1 cellular context compared by ENCODE assay signal in the genomic region with DNA sequence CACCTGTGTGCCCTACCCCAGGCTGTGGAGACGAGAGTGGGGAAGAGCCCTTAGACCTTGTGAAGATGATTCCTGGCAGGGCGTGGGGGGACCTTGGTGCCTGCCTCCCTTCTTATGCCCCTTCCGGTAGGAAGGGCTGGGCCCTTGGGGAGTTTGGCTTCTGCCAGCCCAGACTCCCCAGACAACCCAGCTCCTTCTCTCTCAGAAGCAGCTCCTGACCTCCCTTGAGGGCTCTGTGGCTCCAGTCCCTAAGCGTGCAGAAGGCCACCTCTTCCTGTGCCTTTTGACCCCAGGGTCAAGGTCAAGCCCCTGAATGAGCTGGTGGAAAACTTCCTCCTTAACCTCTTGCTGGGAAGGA.
TF ChIP-seq lines count a peak whose summit lies in the region.

No MANE protein-coding gene starts in this region.

TF ChIP-seq in HepG2, 621 proteins besides CTCF, POLR2A, EP300 and RAD21 (continued from another document and continues in another):
- TF ChIP-seq, protein P1, sequence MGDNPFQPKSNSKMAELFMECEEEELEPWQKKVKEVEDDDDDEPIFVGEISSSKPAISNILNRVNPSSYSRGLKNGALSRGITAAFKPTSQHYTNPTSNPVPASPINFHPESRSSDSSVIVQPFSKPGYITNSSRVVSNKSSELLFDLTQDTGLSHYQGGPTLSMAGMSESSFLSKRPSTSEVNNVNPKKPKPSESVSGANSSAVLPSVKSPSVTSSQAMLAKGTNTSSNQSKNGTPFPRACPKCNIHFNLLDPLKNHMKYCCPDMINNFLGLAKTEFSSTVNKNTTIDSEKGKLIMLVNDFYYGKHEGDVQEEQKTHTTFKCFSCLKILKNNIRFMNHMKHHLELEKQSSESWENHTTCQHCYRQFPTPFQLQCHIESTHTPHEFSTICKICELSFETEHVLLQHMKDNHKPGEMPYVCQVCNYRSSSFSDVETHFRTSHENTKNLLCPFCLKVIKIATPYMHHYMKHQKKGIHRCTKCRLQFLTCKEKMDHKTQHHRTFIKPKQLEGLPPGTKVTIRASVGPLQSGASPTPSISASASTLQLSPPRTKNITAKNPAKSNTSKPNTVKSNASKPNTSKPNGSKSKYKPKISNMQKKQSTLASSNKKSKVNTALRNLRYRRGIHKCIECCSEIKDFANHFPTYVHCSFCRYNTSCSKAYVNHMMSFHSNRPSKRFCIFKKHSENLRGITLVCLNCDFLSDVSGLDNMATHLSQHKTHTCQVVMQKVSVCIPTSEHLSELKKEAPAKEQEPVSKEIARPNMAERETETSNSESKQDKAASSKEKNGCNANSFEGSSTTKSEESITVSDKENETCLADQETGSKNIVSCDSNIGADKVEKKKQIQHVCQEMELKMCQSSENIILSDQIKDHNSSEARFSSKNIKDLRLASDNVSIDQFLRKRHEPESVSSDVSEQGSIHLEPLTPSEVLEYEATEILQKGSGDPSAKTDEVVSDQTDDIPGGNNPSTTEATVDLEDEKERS (CRISPR knock-in tag; IDR thresholded peaks at IDR 0.05) = 0 out of 2 replicates have a peak, but pooled peaks have one; percentile 29
- TF ChIP-seq THAP11 (CRISPR knock-in tag; IDR thresholded peaks at IDR 0.05) (no peak), HDAC1 (CRISPR knock-in tag; IDR thresholded peaks at IDR 0.05) (no peak), NR2F2 (IDR thresholded peaks at IDR 0.05; ENCODE audit: borderline replicate concordance, low read depth) (peak; percentile 57), HNF4A (CRISPR knock-in tag; IDR thresholded peaks at IDR 0.05) (peak; percentile 23), ZNF136 (CRISPR knock-in tag; IDR thresholded peaks at IDR 0.05; ENCODE audit: low read depth) (no peak), ZNF333 (CRISPR knock-in tag; IDR thresholded peaks at IDR 0.05; ENCODE audit: borderline replicate concordance) (no peak), ZFP36L1 (CRISPR knock-in tag; IDR thresholded peaks at IDR 0.05) (no peak), ZFP36 (IDR thresholded peaks at IDR 0.05; ENCODE audit: borderline replicate concordance, low read depth, low read length, partially characterized antibody) (no peak), SOX6 (IDR thresholded peaks at IDR 0.05) (no peak), SOX6 (CRISPR knock-in tag; IDR thresholded peaks at IDR 0.05) (no peak), ZNF670 (CRISPR knock-in tag; IDR thresholded peaks at IDR 0.05; ENCODE audit: borderline replicate concordance) (no peak), RBM22 (optimal IDR thresholded peaks at IDR 0.05; ENCODE audit: low read length) (no peak), SIN3A (IDR thresholded peaks at IDR 0.05; ENCODE audit: borderline replicate concordance, low read depth, low read length) (0 out of 2 replicates have a peak, but pooled peaks have one; percentile 51), IKZF4 (CRISPR knock-in tag; IDR thresholded peaks at IDR 0.05; ENCODE audit: borderline replicate concordance, low read depth, not compliant biosample characterization) (no peak), JDP2 (CRISPR knock-in tag; IDR thresholded peaks at IDR 0.05; ENCODE audit: borderline replicate concordance) (no peak), MZF1 (CRISPR knock-in tag; IDR thresholded peaks at IDR 0.05; ENCODE audit: borderline replicate concordance) (no peak), ZNF773 (CRISPR knock-in tag; IDR thresholded peaks at IDR 0.05; ENCODE audit: borderline replicate concordance) (no peak), TCF12 (IDR thresholded peaks at IDR 0.05) (no peak), TCF12 (CRISPR knock-in tag; IDR thresholded peaks at IDR 0.05) (no peak), NR1H2 (CRISPR knock-in tag; IDR thresholded peaks at IDR 0.05; ENCODE audit: borderline replicate concordance, low read depth) (no peak), NFIC (IDR thresholded peaks at IDR 0.05; ENCODE audit: low read length) (no peak), ZNF841 (CRISPR knock-in tag; IDR thresholded peaks at IDR 0.05; ENCODE audit: borderline replicate concordance) (no peak), JUNB (CRISPR knock-in tag; IDR thresholded peaks at IDR 0.05; ENCODE audit: borderline replicate concordance) (no peak), TGIF2 (CRISPR knock-in tag; IDR thresholded peaks at IDR 0.05) (no peak), GLI4 (CRISPR knock-in tag; IDR thresholded peaks at IDR 0.05; ENCODE audit: borderline replicate concordance) (no peak), KDM4B (CRISPR knock-in tag; IDR thresholded peaks at IDR 0.05) (no peak), NR2F1 (CRISPR knock-in tag; IDR thresholded peaks at IDR 0.05) (peak in 1 of 2 experiments; percentile 65; a peak in 2 of 4 replicates)
- TF ChIP-seq, protein P2, sequence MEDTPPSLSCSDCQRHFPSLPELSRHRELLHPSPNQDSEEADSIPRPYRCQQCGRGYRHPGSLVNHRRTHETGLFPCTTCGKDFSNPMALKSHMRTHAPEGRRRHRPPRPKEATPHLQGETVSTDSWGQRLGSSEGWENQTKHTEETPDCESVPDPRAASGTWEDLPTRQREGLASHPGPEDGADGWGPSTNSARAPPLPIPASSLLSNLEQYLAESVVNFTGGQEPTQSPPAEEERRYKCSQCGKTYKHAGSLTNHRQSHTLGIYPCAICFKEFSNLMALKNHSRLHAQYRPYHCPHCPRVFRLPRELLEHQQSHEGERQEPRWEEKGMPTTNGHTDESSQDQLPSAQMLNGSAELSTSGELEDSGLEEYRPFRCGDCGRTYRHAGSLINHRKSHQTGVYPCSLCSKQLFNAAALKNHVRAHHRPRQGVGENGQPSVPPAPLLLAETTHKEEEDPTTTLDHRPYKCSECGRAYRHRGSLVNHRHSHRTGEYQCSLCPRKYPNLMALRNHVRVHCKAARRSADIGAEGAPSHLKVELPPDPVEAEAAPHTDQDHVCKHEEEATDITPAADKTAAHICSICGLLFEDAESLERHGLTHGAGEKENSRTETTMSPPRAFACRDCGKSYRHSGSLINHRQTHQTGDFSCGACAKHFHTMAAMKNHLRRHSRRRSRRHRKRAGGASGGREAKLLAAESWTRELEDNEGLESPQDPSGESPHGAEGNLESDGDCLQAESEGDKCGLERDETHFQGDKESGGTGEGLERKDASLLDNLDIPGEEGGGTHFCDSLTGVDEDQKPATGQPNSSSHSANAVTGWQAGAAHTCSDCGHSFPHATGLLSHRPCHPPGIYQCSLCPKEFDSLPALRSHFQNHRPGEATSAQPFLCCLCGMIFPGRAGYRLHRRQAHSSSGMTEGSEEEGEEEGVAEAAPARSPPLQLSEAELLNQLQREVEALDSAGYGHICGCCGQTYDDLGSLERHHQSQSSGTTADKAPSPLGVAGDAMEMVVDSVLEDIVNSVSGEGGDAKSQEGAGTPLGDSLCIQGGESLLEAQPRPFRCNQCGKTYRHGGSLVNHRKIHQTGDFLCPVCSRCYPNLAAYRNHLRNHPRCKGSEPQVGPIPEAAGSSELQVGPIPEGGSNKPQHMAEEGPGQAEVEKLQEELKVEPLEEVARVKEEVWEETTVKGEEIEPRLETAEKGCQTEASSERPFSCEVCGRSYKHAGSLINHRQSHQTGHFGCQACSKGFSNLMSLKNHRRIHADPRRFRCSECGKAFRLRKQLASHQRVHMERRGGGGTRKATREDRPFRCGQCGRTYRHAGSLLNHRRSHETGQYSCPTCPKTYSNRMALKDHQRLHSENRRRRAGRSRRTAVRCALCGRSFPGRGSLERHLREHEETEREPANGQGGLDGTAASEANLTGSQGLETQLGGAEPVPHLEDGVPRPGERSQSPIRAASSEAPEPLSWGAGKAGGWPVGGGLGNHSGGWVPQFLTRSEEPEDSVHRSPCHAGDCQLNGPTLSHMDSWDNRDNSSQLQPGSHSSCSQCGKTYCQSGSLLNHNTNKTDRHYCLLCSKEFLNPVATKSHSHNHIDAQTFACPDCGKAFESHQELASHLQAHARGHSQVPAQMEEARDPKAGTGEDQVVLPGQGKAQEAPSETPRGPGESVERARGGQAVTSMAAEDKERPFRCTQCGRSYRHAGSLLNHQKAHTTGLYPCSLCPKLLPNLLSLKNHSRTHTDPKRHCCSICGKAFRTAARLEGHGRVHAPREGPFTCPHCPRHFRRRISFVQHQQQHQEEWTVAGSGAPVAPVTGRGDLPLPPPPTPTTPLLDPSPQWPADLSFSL (CRISPR knock-in tag; IDR thresholded peaks at IDR 0.05) = no peak
- TF ChIP-seq, protein P3, sequence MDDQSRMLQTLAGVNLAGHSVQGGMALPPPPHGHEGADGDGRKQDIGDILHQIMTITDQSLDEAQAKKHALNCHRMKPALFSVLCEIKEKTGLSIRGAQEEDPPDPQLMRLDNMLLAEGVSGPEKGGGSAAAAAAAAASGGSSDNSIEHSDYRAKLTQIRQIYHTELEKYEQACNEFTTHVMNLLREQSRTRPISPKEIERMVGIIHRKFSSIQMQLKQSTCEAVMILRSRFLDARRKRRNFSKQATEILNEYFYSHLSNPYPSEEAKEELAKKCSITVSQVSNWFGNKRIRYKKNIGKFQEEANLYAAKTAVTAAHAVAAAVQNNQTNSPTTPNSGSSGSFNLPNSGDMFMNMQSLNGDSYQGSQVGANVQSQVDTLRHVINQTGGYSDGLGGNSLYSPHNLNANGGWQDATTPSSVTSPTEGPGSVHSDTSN (CRISPR knock-in tag; IDR thresholded peaks at IDR 0.05; ENCODE audit: borderline replicate concordance) = no peak
- TF ChIP-seq, protein P4, sequence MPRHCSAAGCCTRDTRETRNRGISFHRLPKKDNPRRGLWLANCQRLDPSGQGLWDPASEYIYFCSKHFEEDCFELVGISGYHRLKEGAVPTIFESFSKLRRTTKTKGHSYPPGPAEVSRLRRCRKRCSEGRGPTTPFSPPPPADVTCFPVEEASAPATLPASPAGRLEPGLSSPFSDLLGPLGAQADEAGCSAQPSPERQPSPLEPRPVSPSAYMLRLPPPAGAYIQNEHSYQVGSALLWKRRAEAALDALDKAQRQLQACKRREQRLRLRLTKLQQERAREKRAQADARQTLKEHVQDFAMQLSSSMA (CRISPR knock-in tag; IDR thresholded peaks at IDR 0.05) = no peak
- TF ChIP-seq, protein P5, sequence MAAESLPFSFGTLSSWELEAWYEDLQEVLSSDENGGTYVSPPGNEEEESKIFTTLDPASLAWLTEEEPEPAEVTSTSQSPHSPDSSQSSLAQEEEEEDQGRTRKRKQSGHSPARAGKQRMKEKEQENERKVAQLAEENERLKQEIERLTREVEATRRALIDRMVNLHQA (CRISPR knock-in tag; IDR thresholded peaks at IDR 0.05) = no peak
- TF ChIP-seq, protein P6, sequence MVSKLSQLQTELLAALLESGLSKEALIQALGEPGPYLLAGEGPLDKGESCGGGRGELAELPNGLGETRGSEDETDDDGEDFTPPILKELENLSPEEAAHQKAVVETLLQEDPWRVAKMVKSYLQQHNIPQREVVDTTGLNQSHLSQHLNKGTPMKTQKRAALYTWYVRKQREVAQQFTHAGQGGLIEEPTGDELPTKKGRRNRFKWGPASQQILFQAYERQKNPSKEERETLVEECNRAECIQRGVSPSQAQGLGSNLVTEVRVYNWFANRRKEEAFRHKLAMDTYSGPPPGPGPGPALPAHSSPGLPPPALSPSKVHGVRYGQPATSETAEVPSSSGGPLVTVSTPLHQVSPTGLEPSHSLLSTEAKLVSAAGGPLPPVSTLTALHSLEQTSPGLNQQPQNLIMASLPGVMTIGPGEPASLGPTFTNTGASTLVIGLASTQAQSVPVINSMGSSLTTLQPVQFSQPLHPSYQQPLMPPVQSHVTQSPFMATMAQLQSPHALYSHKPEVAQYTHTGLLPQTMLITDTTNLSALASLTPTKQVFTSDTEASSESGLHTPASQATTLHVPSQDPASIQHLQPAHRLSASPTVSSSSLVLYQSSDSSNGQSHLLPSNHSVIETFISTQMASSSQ (IDR thresholded peaks at IDR 0.05; ENCODE audit: low read depth) = no peak
- TF ChIP-seq, protein P6 (CRISPR knock-in tag; IDR thresholded peaks at IDR 0.05; ENCODE audit: borderline replicate concordance) = no peak
- TF ChIP-seq, protein P7, sequence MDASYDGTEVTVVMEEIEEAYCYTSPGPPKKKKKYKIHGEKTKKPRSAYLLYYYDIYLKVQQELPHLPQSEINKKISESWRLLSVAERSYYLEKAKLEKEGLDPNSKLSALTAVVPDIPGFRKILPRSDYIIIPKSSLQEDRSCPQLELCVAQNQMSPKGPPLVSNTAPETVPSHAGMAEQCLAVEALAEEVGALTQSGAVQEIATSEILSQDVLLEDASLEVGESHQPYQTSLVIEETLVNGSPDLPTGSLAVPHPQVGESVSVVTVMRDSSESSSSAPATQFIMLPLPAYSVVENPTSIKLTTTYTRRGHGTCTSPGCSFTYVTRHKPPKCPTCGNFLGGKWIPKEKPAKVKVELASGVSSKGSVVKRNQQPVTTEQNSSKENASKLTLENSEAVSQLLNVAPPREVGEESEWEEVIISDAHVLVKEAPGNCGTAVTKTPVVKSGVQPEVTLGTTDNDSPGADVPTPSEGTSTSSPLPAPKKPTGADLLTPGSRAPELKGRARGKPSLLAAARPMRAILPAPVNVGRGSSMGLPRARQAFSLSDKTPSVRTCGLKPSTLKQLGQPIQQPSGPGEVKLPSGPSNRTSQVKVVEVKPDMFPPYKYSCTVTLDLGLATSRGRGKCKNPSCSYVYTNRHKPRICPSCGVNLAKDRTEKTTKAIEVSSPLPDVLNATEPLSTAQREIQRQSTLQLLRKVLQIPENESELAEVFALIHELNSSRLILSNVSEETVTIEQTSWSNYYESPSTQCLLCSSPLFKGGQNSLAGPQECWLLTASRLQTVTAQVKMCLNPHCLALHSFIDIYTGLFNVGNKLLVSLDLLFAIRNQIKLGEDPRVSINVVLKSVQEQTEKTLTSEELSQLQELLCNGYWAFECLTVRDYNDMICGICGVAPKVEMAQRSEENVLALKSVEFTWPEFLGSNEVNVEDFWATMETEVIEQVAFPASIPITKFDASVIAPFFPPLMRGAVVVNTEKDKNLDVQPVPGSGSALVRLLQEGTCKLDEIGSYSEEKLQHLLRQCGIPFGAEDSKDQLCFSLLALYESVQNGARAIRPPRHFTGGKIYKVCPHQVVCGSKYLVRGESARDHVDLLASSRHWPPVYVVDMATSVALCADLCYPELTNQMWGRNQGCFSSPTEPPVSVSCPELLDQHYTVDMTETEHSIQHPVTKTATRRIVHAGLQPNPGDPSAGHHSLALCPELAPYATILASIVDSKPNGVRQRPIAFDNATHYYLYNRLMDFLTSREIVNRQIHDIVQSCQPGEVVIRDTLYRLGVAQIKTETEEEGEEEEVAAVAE (CRISPR knock-in tag; IDR thresholded peaks at IDR 0.05; ENCODE audit: borderline replicate concordance) = no peak
